ENCODE assay signal across 20 cellular contexts in the genomic region with DNA sequence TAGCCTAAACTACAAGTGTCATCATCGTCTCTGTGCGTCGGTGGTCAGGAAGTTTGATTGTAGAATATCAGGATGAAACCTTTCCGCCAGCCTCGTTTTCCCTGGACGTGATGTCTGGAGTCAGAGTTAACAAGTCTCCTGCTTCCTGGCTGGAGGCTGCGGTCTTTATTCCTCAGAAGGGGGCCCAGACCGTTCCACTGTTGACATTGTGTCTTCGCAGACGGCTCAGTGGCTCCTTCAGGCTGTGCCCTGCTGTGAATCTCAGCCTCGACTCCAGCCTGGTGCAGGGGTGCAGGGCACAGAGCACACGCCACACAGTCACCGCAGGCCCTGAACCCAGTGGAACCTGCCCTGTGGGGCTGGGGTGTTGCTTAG. TPM values are rescaled to one million over a fixed set of nuclear protein-coding genes. Genes with fewer than 3 reads are reported as not detected.
DNase-seq lines count a peak whose midpoint lies in the region; ATAC-seq and TF ChIP-seq lines count a peak whose summit lies in the region.
"Had no signal": no experiment of that assay in that cellular context is flagged by ENCODE, and none has a peak within 500 bp of the region (broad histone marks: within the 10 kb centered on the region; RNA-seq: fewer than 3 reads in every experiment).

No MANE protein-coding gene starts in this region.

- H3K27me3 ChIP-seq in neural progenitor cell (no peaks in the 10 kb centered on the region), osteoblast (ENCODE audit: insufficient read depth, low read length) (no peaks in the 10 kb centered on the region), spleen (replicated peaks in 1 of 7) (peaks cover 0 to 44% (median 0%) of the 10 kb centered on the region in 7 donors)
- H3K27me3 ChIP-seq: BLaER1 treated with 17β-estradiol and CSF1 and Interleukin-3, amounts not matched to agents 10 nM and 100 nM had no signal

- H3K4me2 ChIP-seq in neural progenitor cell (no peak overlapping the region), osteoblast (ENCODE audit: insufficient read depth, low read length) (no peak overlapping the region)
- H3K4me2 ChIP-seq: A549 had no signal

- H4K20me1 ChIP-seq in neural progenitor cell (ENCODE audit: low read depth) (no peaks in the 10 kb centered on the region), osteoblast (ENCODE audit: insufficient read depth, low read length) (no peaks in the 10 kb centered on the region)
- H4K20me1 ChIP-seq: BLaER1 treated with 17β-estradiol and CSF1 and Interleukin-3, amounts not matched to agents 10 nM and 100 nM had no signal

- no peak overlapping the region for H3K9ac ChIP-seq in neural progenitor cell
- H3K9ac ChIP-seq: BLaER1 treated with 17β-estradiol and CSF1 and Interleukin-3, amounts not matched to agents 10 nM and 100 nM had no signal

- DNase-seq in cardiac septum (ENCODE audit: low spot score), result peak; percentile 54
- DNase-seq in left cardiac atrium, result no peak
- no peak for DNase-seq in neural progenitor cell (ENCODE audit: low spot score)
- peak; percentile 29 for DNase-seq in osteoblast (ENCODE audit: insufficient read length, low spot score, missing footprints)
- DNase-seq in spleen, result peak; percentile 53
- no peak for DNase-seq in activated CD8-positive, alpha-beta T cell treated with anti-CD3 and anti-CD28 coated beads for 36 hours
- DNase-seq: AML-193; Caco-2; Calu3; CD4-positive, alpha-beta T cell; CD8-positive, alpha-beta T cell; DMS79 treated with DMSO at 0.1 percent for 48 hours; GF-D8 had no signal

- H2AFZ ChIP-seq in neural progenitor cell (replicated peaks), result no peak overlapping the region
- no peak overlapping the region for H2AFZ ChIP-seq in osteoblast (ENCODE audit: low read length)

- TF ChIP-seq POLR2A in spleen (IDR thresholded peaks at IDR 0.05), result no peak

- H3K4me1 ChIP-seq in neural progenitor cell, result no peaks in the 10 kb centered on the region
- peaks cover 21% of the 10 kb centered on the region for H3K4me1 ChIP-seq in osteoblast (ENCODE audit: insufficient read depth, low read length)
- no peaks in the 10 kb centered on the region for H3K4me1 ChIP-seq in spleen
- H3K4me1 ChIP-seq: A549, Caco-2 had no signal

- POLR2A ChIA-PET in activated CD8-positive, alpha-beta T cell treated with anti-CD3 and anti-CD28 coated beads for 36 hours (lab: Charles Lee), result no interaction called here

- intact Hi-C loops in cardiac septum (cut with DNase I) (no loop called here), left cardiac atrium (cut with DNase I) (no loop called here), spleen (cut with DNase I; ENCODE audit: low total_unique reads) (no loop called here)
- intact Hi-C loops in activated CD8-positive, alpha-beta T cell treated with anti-CD3 and anti-CD28 coated beads for 36 hours (cut with micrococcal nuclease), result no loop called here

- H3K4me3 ChIP-seq in neural progenitor cell (no peak overlapping the region), osteoblast (ENCODE audit: insufficient read depth, low read length) (no peak overlapping the region), spleen (no peak overlapping the region)
- H3K4me3 ChIP-seq: A549; BLaER1 treated with 17β-estradiol and CSF1 and Interleukin-3, amounts not matched to agents 10 nM and 100 nM had no signal

- peaks cover 12% of the 10 kb centered on the region for H3K27me3 Mint-ChIP-seq in neural progenitor cell (ENCODE audit: insufficient read depth, low read depth)
- H3K27me3 Mint-ChIP-seq in activated CD8-positive, alpha-beta T cell treated with anti-CD3 and anti-CD28 coated beads for 36 hours, result no peaks in the 10 kb centered on the region

- peak overlapping the region; percentile 0 for H3K27ac Mint-ChIP-seq in neural progenitor cell
- no peak overlapping the region for H3K27ac Mint-ChIP-seq in activated CD8-positive, alpha-beta T cell treated with anti-CD3 and anti-CD28 coated beads for 36 hours
- H3K27ac Mint-ChIP-seq: B cell; CD4-positive, alpha-beta T cell; CD8-positive, alpha-beta T cell had no signal

- no peaks in the 10 kb centered on the region for H3K9me3 Mint-ChIP-seq in neural progenitor cell
- no peaks in the 10 kb centered on the region for H3K9me3 Mint-ChIP-seq in activated CD8-positive, alpha-beta T cell treated with anti-CD3 and anti-CD28 coated beads for 36 hours
- H3K9me3 Mint-ChIP-seq: CD4-positive, alpha-beta T cell; CD8-positive, alpha-beta T cell had no signal

- H3K9me3 ChIP-seq in neural progenitor cell (ENCODE audit: low read depth), result no peaks in the 10 kb centered on the region
- H3K9me3 ChIP-seq in osteoblast (ENCODE audit: low read depth, low read length), result no peaks in the 10 kb centered on the region
- H3K9me3 ChIP-seq in spleen, result no peaks in the 10 kb centered on the region
- H3K9me3 ChIP-seq: A549; BLaER1 treated with 17β-estradiol and CSF1 and Interleukin-3, amounts not matched to agents 10 nM and 100 nM; Caco-2 had no signal

- no peaks in the 10 kb centered on the region for H3F3A ChIP-seq in neural progenitor cell (ENCODE audit: low read depth)

- no peaks in the 10 kb centered on the region for H3K36me3 ChIP-seq in neural progenitor cell
- H3K36me3 ChIP-seq in osteoblast (ENCODE audit: insufficient read depth, low read length), result no peaks in the 10 kb centered on the region
- H3K36me3 ChIP-seq in spleen, result no peaks in the 10 kb centered on the region
- H3K36me3 ChIP-seq: BLaER1 treated with 17β-estradiol and CSF1 and Interleukin-3, amounts not matched to agents 10 nM and 100 nM had no signal

- CTCF ChIA-PET in activated CD8-positive, alpha-beta T cell treated with anti-CD3 and anti-CD28 coated beads for 36 hours (lab: Charles Lee), result no interaction called here

- 81 to 92% (median 87%) methylated on average over 8 to 13 of the region's 13 CpGs for WGBS in spleen, 5 donors

- ATAC-seq in left cardiac atrium, result no peak
- ATAC-seq in GM18861 (IDR thresholded peaks at IDR 0.05; ENCODE audit: unreplicated experiment), result no peak
- no peak for ATAC-seq in activated CD8-positive, alpha-beta T cell treated with anti-CD3 and anti-CD28 coated beads for 36 hours
- no peak for ATAC-seq in GM18498 (IDR thresholded peaks at IDR 0.05; ENCODE audit: unreplicated experiment)
- ATAC-seq: CD8-positive, alpha-beta T cell had no signal

- H3K4me1 Mint-ChIP-seq in neural progenitor cell, result peaks cover 14% of the 10 kb centered on the region
- H3K4me1 Mint-ChIP-seq in activated CD8-positive, alpha-beta T cell treated with anti-CD3 and anti-CD28 coated beads for 36 hours (ENCODE audit: low read depth), result peaks cover 6% of the 10 kb centered on the region
- H3K4me1 Mint-ChIP-seq: B cell had no signal

- H3K4me3 Mint-ChIP-seq in neural progenitor cell, result no peak overlapping the region
- H3K4me3 Mint-ChIP-seq in activated CD8-positive, alpha-beta T cell treated with anti-CD3 and anti-CD28 coated beads for 36 hours, result no peak overlapping the region
- H3K4me3 Mint-ChIP-seq: B cell; CD4-positive, alpha-beta T cell; CD8-positive, alpha-beta T cell had no signal

- H3K79me2 ChIP-seq in neural progenitor cell (ENCODE audit: low read depth) (no peaks in the 10 kb centered on the region), osteoblast (ENCODE audit: insufficient read depth, low read length) (no peaks in the 10 kb centered on the region)

- H3K27ac ChIP-seq in neural progenitor cell (no peak overlapping the region), osteoblast (ENCODE audit: low read depth, low read length) (no peak overlapping the region), spleen (no peak overlapping the region)
- H3K27ac ChIP-seq: 22Rv1; A549; BLaER1 treated with 17β-estradiol and CSF1 and Interleukin-3, amounts not matched to agents 10 nM and 100 nM; C4-2B had no signal

- TF ChIP-seq CTCF in neural progenitor cell (IDR thresholded peaks at IDR 0.05), result no peak
- no peak for TF ChIP-seq CTCF in osteoblast (IDR thresholded peaks at IDR 0.05; ENCODE audit: extremely low read depth, low read depth, low read length)
- TF ChIP-seq CTCF in spleen (IDR thresholded peaks at IDR 0.05 in 8 of 11, conservative IDR thresholded peaks at IDR 0.05 in 3 of 11), result no peak
- no peak for TF ChIP-seq CTCF in activated CD8-positive, alpha-beta T cell treated with anti-CD3 and anti-CD28 coated beads for 36 hours (IDR thresholded peaks at IDR 0.05)

- H3K36me3 Mint-ChIP-seq in neural progenitor cell, result no peaks in the 10 kb centered on the region
- no peaks in the 10 kb centered on the region for H3K36me3 Mint-ChIP-seq in activated CD8-positive, alpha-beta T cell treated with anti-CD3 and anti-CD28 coated beads for 36 hours (ENCODE audit: low read depth)
- H3K36me3 Mint-ChIP-seq: CD8-positive, alpha-beta T cell had no signal

RNA-seq across cellular contexts. Expression of gene INSIG1, which starts 37.2 kb away (rescaled TPM):
- total RNA-seq in cardiac septum, result 15.2 TPM
- total RNA-seq in left cardiac atrium, result 10 to 100 TPM; 37.3 to 42.3 TPM
- 94.3 and 96.2 TPM in 2 replicates for total RNA-seq in neural progenitor cell (ENCODE audit: low replicate concordance)
- 835 and 847 TPM in 2 replicates for total RNA-seq in osteoblast
- 10 to 100 TPM; 26.2 to 61.8 (median 31.6) TPM for total RNA-seq in spleen
- 10 to 100 TPM; 15.8 to 20.5 (median 18.6) TPM for polyA plus RNA-seq in spleen
- 10 to 100 TPM; 92.2 to 98.0 TPM for total RNA-seq in activated CD8-positive, alpha-beta T cell treated with anti-CD3 and anti-CD28 coated beads for 36 hours

Comparison
In these comparisons a context has a peak if more than half of its experiments do, and no peak if none do; other contexts are left out.
1. DNase-seq: peak in cardiac septum (single experiment), osteoblast (single experiment) and spleen (single experiment); none in left cardiac atrium (single experiment), neural progenitor cell (single experiment) and activated CD8-positive, alpha-beta T cell treated with anti-CD3 and anti-CD28 coated beads for 36 hours (single experiment).